In the genomic region with DNA sequence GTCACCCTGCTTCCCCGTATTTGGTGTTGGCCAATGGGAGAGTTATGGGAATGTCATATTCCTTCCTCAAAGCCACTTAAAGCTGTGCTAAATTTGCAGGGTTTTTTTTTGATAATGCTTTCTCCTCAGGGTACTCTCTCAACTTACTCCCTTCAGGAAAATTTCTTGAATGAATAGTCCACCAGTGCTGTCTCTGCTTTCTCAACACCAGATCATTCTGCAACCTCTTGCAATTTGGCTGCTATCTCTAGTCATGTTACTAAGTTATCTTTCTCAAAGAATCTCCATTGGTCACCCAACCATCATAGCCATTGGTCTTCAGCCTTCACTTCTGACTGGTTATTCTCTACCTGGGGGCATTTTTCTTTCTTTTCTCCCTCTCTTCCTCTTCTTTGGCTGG, we compare ENCODE assay signal across 13 cellular contexts. TPM values are rescaled to one million over a fixed set of nuclear protein-coding genes. Genes with fewer than 3 reads are reported as not detected.
DNase-seq lines count a peak whose midpoint lies in the region; TF ChIP-seq lines count a peak whose summit lies in the region.
"Had no signal": no experiment of that assay in that cellular context is flagged by ENCODE, and none has a peak within 500 bp of the region (broad histone marks: within the 10 kb centered on the region; RNA-seq: fewer than 3 reads in every experiment).

No MANE protein-coding gene starts in this region.

- POLR2A ChIA-PET in OCI-LY7 (lab: Charles Lee): interaction anchor here (0.6 to 30.8 kb wide), 13 partner anchors 5 to 133 kb away, joined by 3 to 538 read pairs (median 5); a partner anchor contains a TSS
- POLR2A ChIA-PET in MCF 10A (lab: Yijun Ruan, JAX): interaction anchor here (0.6 to 22.9 kb wide), 5 partner anchors 16 to 85 kb away, joined by 3 to 385 read pairs (median 3); a partner anchor contains a TSS

- no peak for TF ChIP-seq POLR2A in uterus (IDR thresholded peaks at IDR 0.05)

- H3K9me2 ChIP-seq in OCI-LY7 (ENCODE audit: insufficient read depth, low read length): no peaks in the 10 kb centered on the region

- H3K4me3 Mint-ChIP-seq in activated naive CD4-positive, alpha-beta T cell treated with anti-CD3 and anti-CD28 coated beads, Interleukin-2, amount 10 ng/mL, durations not matched to agents 7 days and 5 days: peak overlapping the region; percentile 82
- H3K4me3 Mint-ChIP-seq in dendritic cell treated with granulocyte-macrophage colony-stimulating factor and Interleukin-4, amounts not matched to agents 40 ng/mL and 50 ng/mL, for 4 days: peak overlapping the region; percentile 37
- H3K4me3 Mint-ChIP-seq in MCF 10A (ENCODE audit: unreplicated experiment): no peak overlapping the region

- intact Hi-C loops in OCI-LY7 (cut with micrococcal nuclease; ENCODE audit: unreplicated experiment) (loop anchor here (5.0 kb wide), 1 partner anchor 1105 kb away; no protein-coding TSS in a partner anchor), uterus (cut with DNase I; ENCODE audit: low total_unique reads) (no loop called here), MCF 10A (cut with micrococcal nuclease) (no loop called here)
- intact Hi-C loops in dendritic cell treated with granulocyte-macrophage colony-stimulating factor and Interleukin-4, amounts not matched to agents 40 ng/mL and 50 ng/mL, for 4 days (cut with micrococcal nuclease): no loop called here

- CTCF ChIA-PET in activated naive CD4-positive, alpha-beta T cell treated with anti-CD3 and anti-CD28 coated beads, Interleukin-2, amount 10 ng/mL, durations not matched to agents 7 days and 5 days (lab: Charles Lee): interaction anchor here (4.2 to 10.1 kb wide), 3 partner anchors 15 to 69 kb away, joined by 11 to 121 read pairs (median 25); no protein-coding TSS in a partner anchor
- CTCF ChIA-PET in OCI-LY7 (lab: Charles Lee; ENCODE audit: unreplicated experiment): interaction anchor here (0.9 kb wide), 1 partner anchor 27 kb away, joined by 3 read pairs; no protein-coding TSS in a partner anchor
- CTCF ChIA-PET in MCF 10A (lab: Yijun Ruan, JAX): interaction anchor here (0.6 to 6.9 kb wide), 5 partner anchors 8 to 163 kb away, joined by 3 to 50 read pairs (median 3); no protein-coding TSS in a partner anchor

- H3K36me3 Mint-ChIP-seq in activated naive CD4-positive, alpha-beta T cell treated with anti-CD3 and anti-CD28 coated beads, Interleukin-2, amount 10 ng/mL, durations not matched to agents 7 days and 5 days: peaks cover 70% of the 10 kb centered on the region
- H3K36me3 Mint-ChIP-seq in dendritic cell treated with granulocyte-macrophage colony-stimulating factor and Interleukin-4, amounts not matched to agents 40 ng/mL and 50 ng/mL, for 4 days (ENCODE audit: low read depth): peaks cover 11% of the 10 kb centered on the region
- peaks cover 9% of the 10 kb centered on the region for H3K36me3 Mint-ChIP-seq in MCF 10A (ENCODE audit: insufficient read depth, unreplicated experiment)

- peaks cover 96% of the 10 kb centered on the region for H3K4me1 Mint-ChIP-seq in activated naive CD4-positive, alpha-beta T cell treated with anti-CD3 and anti-CD28 coated beads, Interleukin-2, amount 10 ng/mL, durations not matched to agents 7 days and 5 days
- H3K4me1 Mint-ChIP-seq in dendritic cell treated with granulocyte-macrophage colony-stimulating factor and Interleukin-4, amounts not matched to agents 40 ng/mL and 50 ng/mL, for 4 days (ENCODE audit: low read depth): peaks cover 88% of the 10 kb centered on the region
- H3K4me1 Mint-ChIP-seq in MCF 10A (ENCODE audit: insufficient read depth, unreplicated experiment): peaks cover 14% of the 10 kb centered on the region

- DNase-seq in activated naive CD4-positive, alpha-beta T cell treated with anti-CD3 and anti-CD28 coated beads, Interleukin-2, amount 10 ng/mL, durations not matched to agents 7 days and 5 days: no peak
- DNase-seq in activated naive CD4-positive, alpha-beta T cell treated with anti-CD3 and anti-CD28 coated beads, Interleukin-2, amount 50 U/mL, for 16 hours: no peak
- no peak for DNase-seq in OCI-LY7 (ENCODE audit: low spot score)
- DNase-seq in uterus: no peak
- no peak for DNase-seq in hypothalamus (lab: John Stamatoyannopoulos, UW)
- no peak for DNase-seq in MCF 10A (ENCODE audit: unreplicated experiment)
- DNase-seq in GM13977 (ENCODE audit: low spot score): no peak
- DNase-seq: adrenal gland, heart left ventricle, NCI-H1417, NCI-H446 had no signal

- H3K27ac ChIP-seq in OCI-LY7 (ENCODE audit: low read depth, low read length, poor library complexity, severe bottlenecking): peak overlapping the region; percentile 99
- peak overlapping the region; percentile 1 to 22 for H3K27ac ChIP-seq in uterus
- H3K27ac ChIP-seq: adrenal gland had no signal

- H3K9me3 Mint-ChIP-seq in activated naive CD4-positive, alpha-beta T cell treated with anti-CD3 and anti-CD28 coated beads, Interleukin-2, amount 10 ng/mL, durations not matched to agents 7 days and 5 days: no peaks in the 10 kb centered on the region
- H3K9me3 Mint-ChIP-seq in dendritic cell treated with granulocyte-macrophage colony-stimulating factor and Interleukin-4, amounts not matched to agents 40 ng/mL and 50 ng/mL, for 4 days: no peaks in the 10 kb centered on the region
- H3K9me3 Mint-ChIP-seq in MCF 10A (ENCODE audit: unreplicated experiment): no peaks in the 10 kb centered on the region

- H3K4me3 ChIP-seq in OCI-LY7 (ENCODE audit: low read depth, low read length, poor library complexity, severe bottlenecking): peak overlapping the region; percentile 70
- H3K4me3 ChIP-seq in uterus: no peak overlapping the region
- H3K4me3 ChIP-seq: adrenal gland had no signal

- H3K9me3 ChIP-seq in OCI-LY7 (ENCODE audit: low read length) (no peaks in the 10 kb centered on the region), uterus (no peaks in the 10 kb centered on the region)
- H3K9me3 ChIP-seq: adrenal gland, heart left ventricle, Peyer's patch had no signal

- no peaks in the 10 kb centered on the region for H3K27me3 ChIP-seq in uterus
- H3K27me3 ChIP-seq: adrenal gland, heart left ventricle, Peyer's patch had no signal

- H3K4me1 ChIP-seq in OCI-LY7 (ENCODE audit: insufficient read depth, low read length, poor library complexity, severe bottlenecking) (peaks cover 97% of the 10 kb centered on the region), uterus (no peaks in the 10 kb centered on the region)

- peaks cover 87% of the 10 kb centered on the region for H3K79me2 ChIP-seq in OCI-LY7 (ENCODE audit: insufficient read depth, low read depth, low read length)

- peaks cover 6% of the 10 kb centered on the region; the same call in 1 of the 2 replicates for H3K36me3 ChIP-seq in OCI-LY7 (ENCODE audit: insufficient read depth, low read length)
- H3K36me3 ChIP-seq in uterus: no peaks in the 10 kb centered on the region
- H3K36me3 ChIP-seq: adrenal gland, heart left ventricle, Peyer's patch had no signal

- H3K27ac Mint-ChIP-seq in activated naive CD4-positive, alpha-beta T cell treated with anti-CD3 and anti-CD28 coated beads, Interleukin-2, amount 10 ng/mL, durations not matched to agents 7 days and 5 days: peak overlapping the region; percentile 92
- peak overlapping the region; percentile 81 for H3K27ac Mint-ChIP-seq in dendritic cell treated with granulocyte-macrophage colony-stimulating factor and Interleukin-4, amounts not matched to agents 40 ng/mL and 50 ng/mL, for 4 days
- no peak overlapping the region for H3K27ac Mint-ChIP-seq in MCF 10A (ENCODE audit: low read depth, unreplicated experiment)

- H3K4me2 ChIP-seq in OCI-LY7 (ENCODE audit: low read length): peak overlapping the region; percentile 85

- TF ChIP-seq CTCF in OCI-LY7 (conservative IDR thresholded peaks at IDR 0.05; ENCODE audit: low read length) (no peak), uterus (IDR thresholded peaks at IDR 0.05) (no peak), MCF 10A (IDR thresholded peaks at IDR 0.05; ENCODE audit: unreplicated experiment) (no peak), GM13977 (IDR thresholded peaks at IDR 0.05; ENCODE audit: extremely low read depth, insufficient read depth, missing control alignments) (no peak)

- H4K20me1 ChIP-seq in OCI-LY7 (ENCODE audit: insufficient read depth, low read length): no peaks in the 10 kb centered on the region; the same call in 1 of the 2 replicates

- no peak overlapping the region for H2AFZ ChIP-seq in OCI-LY7 (ENCODE audit: low read length)

- in situ Hi-C loops in GM13977 (cut with MboI; ENCODE audit: low pct_unique_long_range_greater_than_20kb, low sequenced_read_pairs, unreplicated experiment): no loop called here

- BruUV-seq in OCI-LY7 (replicated peaks; lab: Mats Ljungman, UMichigan) (no TSS peak), MCF 10A (replicated peaks; lab: Mats Ljungman, UMichigan) (no TSS peak)

- H3K27me3 Mint-ChIP-seq in activated naive CD4-positive, alpha-beta T cell treated with anti-CD3 and anti-CD28 coated beads, Interleukin-2, amount 10 ng/mL, durations not matched to agents 7 days and 5 days: no peaks in the 10 kb centered on the region
- no peaks in the 10 kb centered on the region for H3K27me3 Mint-ChIP-seq in dendritic cell treated with granulocyte-macrophage colony-stimulating factor and Interleukin-4, amounts not matched to agents 40 ng/mL and 50 ng/mL, for 4 days
- no peaks in the 10 kb centered on the region for H3K27me3 Mint-ChIP-seq in MCF 10A (ENCODE audit: insufficient read depth, unreplicated experiment)

RNA-seq across cellular contexts. Expression of a gene that starts 13.4 kb away (rescaled TPM):
- 92.9 and 95.1 TPM in 2 replicates for total RNA-seq in OCI-LY7 (2014; rRNA removed; shearing (Covaris generic))
- total RNA-seq in OCI-LY7 (2022): 75.4 and 94.5 TPM in 2 replicates
- total RNA-seq in uterus: 10 to 100 TPM in 3 of 4 donors, 1 to 10 TPM in 1; 2.0 to 42.7 (median 15.5) TPM
- total RNA-seq in MCF 10A (2022): 13.0 and 16.2 TPM in 2 replicates
